ENCODE assay signal across 8 cellular contexts in the genomic region with DNA sequence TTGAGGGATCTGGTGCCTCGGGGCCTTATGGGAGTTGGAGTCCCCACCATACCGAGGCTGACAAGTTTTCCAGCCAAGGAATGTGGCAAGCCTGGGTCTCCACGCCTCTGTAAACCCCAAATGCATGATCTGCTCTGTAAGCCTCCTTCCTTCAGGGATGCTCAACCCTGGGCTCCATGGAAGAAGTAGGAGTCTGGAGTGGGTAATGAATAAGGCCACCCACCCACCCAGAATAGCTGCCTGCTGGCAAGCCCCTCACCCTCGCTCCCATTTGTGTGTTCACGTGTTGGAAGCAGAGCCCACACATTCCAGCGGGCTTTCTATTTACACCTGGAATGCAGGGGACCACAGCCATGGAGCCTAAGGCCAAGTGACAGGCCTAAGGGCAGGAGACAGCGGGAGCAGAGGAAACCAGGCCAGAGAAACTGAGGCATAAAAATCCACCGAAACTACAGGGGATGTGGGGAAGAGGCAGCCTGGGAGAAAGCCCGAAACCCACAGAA. TPM values are rescaled to one million over a fixed set of nuclear protein-coding genes. Genes with fewer than 3 reads are reported as not detected.
DNase-seq lines count a peak whose midpoint lies in the region; ATAC-seq and TF ChIP-seq lines count a peak whose summit lies in the region.

No MANE protein-coding gene starts in this region.

- H3F3A ChIP-seq in MM.1S (ENCODE audit: insufficient read depth, low read length) = no peaks in the 10 kb centered on the region

- no peaks in the 10 kb centered on the region for H3K9me2 ChIP-seq in MM.1S (replicated peaks; ENCODE audit: insufficient read depth, low read length)

- peaks cover 16% of the 10 kb centered on the region for H3K4me1 ChIP-seq in MM.1S (ENCODE audit: low read length)
- peaks cover 58% of the 10 kb centered on the region for H3K4me1 ChIP-seq in ectodermal cell (ENCODE audit: control insufficient read depth, insufficient read depth, low read length)

- H3K4me2 ChIP-seq in MM.1S (ENCODE audit: low read depth, low read length) = peak overlapping the region; percentile 68; the same call in 1 of the 2 replicates

- WGBS in ectodermal cell, 2 experiments = 5 to 8% methylated on average over 9 of the region's 9 CpGs

- H3K4me3 Mint-ChIP-seq in neural crest cell = peak overlapping the region; percentile 91

- DNase-seq in BJ (ENCODE audit: low read depth) = no peak
- no peak for DNase-seq in MM.1S
- DNase-seq in neural crest cell (ENCODE audit: low read depth, low spot score) = no peak
- no peak for DNase-seq in NCI-H526 treated with DMSO at 0.1 percent for 48 hours (lab: John Stamatoyannopoulos, UW)
- no peak for DNase-seq in NCI-H146 treated with DMSO at 0.1 percent for 48 hours (lab: John Stamatoyannopoulos, UW; ENCODE audit: unreplicated experiment)
- DNase-seq in SHP77 (lab: John Stamatoyannopoulos, UW) = no peak

- no peaks in the 10 kb centered on the region for H4K20me1 ChIP-seq in MM.1S (ENCODE audit: insufficient read depth, low read length)

- peaks cover 9% of the 10 kb centered on the region for H3K79me2 ChIP-seq in MM.1S (ENCODE audit: low read length)

- no peak for ATAC-seq in HG03520 (IDR thresholded peaks at IDR 0.05; ENCODE audit: unreplicated experiment)

- H3K27ac ChIP-seq in MM.1S (ENCODE audit: low read length) (no peak overlapping the region), ectodermal cell (ENCODE audit: insufficient read depth, low read depth, low read length, poor library complexity, severe bottlenecking) (peak overlapping the region; percentile 92)

- no peaks in the 10 kb centered on the region for H3K36me3 Mint-ChIP-seq in neural crest cell (ENCODE audit: low read depth)

- CTCF ChIA-PET in BJ (lab: Yijun Ruan, JAX) = interaction anchor here (1.0 to 2.3 kb wide), 5 partner anchors 29 to 170 kb away, joined by 3 to 11 read pairs (median 4); no protein-coding TSS in a partner anchor

- POLR2A ChIA-PET in BJ (lab: Charles Lee) = interaction anchor here (0.6 kb wide), 1 partner anchor 24 kb away, joined by 3 read pairs; the partner anchor contains the start of gene PHF23

- H3K27me3 ChIP-seq in BJ (ENCODE audit: control insufficient read depth, insufficient read depth, low read length) (no peaks in the 10 kb centered on the region), MM.1S (replicated peaks; ENCODE audit: insufficient read depth, low read length) (peaks cover 49% of the 10 kb centered on the region), ectodermal cell (ENCODE audit: control insufficient read depth, insufficient read depth, low read length, poor library complexity, severe bottlenecking) (no peaks in the 10 kb centered on the region)

- H3K9ac ChIP-seq in MM.1S (ENCODE audit: low read length) = no peak overlapping the region

- peaks cover 73% of the 10 kb centered on the region for H3K4me1 Mint-ChIP-seq in neural crest cell

- no peaks in the 10 kb centered on the region for H3K9me3 Mint-ChIP-seq in neural crest cell

- H3K27me3 Mint-ChIP-seq in neural crest cell (ENCODE audit: low read depth) = peaks cover 39% of the 10 kb centered on the region

- H3K27ac Mint-ChIP-seq in neural crest cell (ENCODE audit: unreplicated experiment) = peak overlapping the region; percentile 60

- H3K4me3 ChIP-seq in BJ (ENCODE audit: low read depth, low read length) = peak overlapping the region; percentile 66
- H3K4me3 ChIP-seq in MM.1S (ENCODE audit: low read length) = no peak overlapping the region
- H3K4me3 ChIP-seq in ectodermal cell (ENCODE audit: insufficient read depth, low read depth, low read length) = peak overlapping the region; percentile 44

- H3K36me3 ChIP-seq in BJ (ENCODE audit: control insufficient read depth, insufficient read depth, low read length) (no peaks in the 10 kb centered on the region), MM.1S (replicated peaks; ENCODE audit: insufficient read depth, low read length) (no peaks in the 10 kb centered on the region), ectodermal cell (ENCODE audit: control insufficient read depth, insufficient read depth, low read length) (no peaks in the 10 kb centered on the region)

- no peaks in the 10 kb centered on the region for H3K9me3 ChIP-seq in MM.1S (replicated peaks; ENCODE audit: insufficient read depth, low read length)
- no peaks in the 10 kb centered on the region for H3K9me3 ChIP-seq in ectodermal cell (ENCODE audit: control insufficient read depth, low read length)

- no peak overlapping the region for H2AFZ ChIP-seq in MM.1S (ENCODE audit: low read length)

- TF ChIP-seq CTCF in BJ (IDR thresholded peaks at IDR 0.05; ENCODE audit: insufficient read depth, low read depth, low read length) = no peak
- TF ChIP-seq CTCF in MM.1S (IDR thresholded peaks at IDR 0.05; ENCODE audit: low read length) = no peak
- TF ChIP-seq CTCF in neural crest cell (conservative IDR thresholded peaks at IDR 0.05) = no peak

RNA-seq across cellular contexts. Expression of gene DLG4, which starts 4.4 kb away (rescaled TPM):
- 13.3 and 20.4 TPM in 2 replicates for polyA plus RNA-seq in BJ (2011; rRNA removed)
- polyA minus RNA-seq in BJ (2011; rRNA and poly(A)+ RNA removed) = 12.5 and 14.0 TPM in 2 replicates
- 93.7 TPM for polyA plus RNA-seq in ectodermal cell (2013, experiment 1 of 4)
- 92.1 TPM for polyA plus RNA-seq in ectodermal cell (2013, experiment 2 of 4)
- 73.8 TPM for polyA plus RNA-seq in ectodermal cell (2013, experiment 3 of 4)
- 80.9 TPM for polyA plus RNA-seq in ectodermal cell (2013, experiment 4 of 4)
- 49.4 and 51.4 TPM in 2 replicates for total RNA-seq in neural crest cell

RNA-seq across cellular contexts. Expression of gene ACADVL, which starts 4.6 kb away (rescaled TPM):
- 335 and 517 TPM in 2 replicates for polyA plus RNA-seq in BJ (2011; rRNA removed)
- polyA minus RNA-seq in BJ (2011; rRNA and poly(A)+ RNA removed) = 165 and 275 TPM in 2 replicates
- 386 TPM for polyA plus RNA-seq in ectodermal cell (2013, experiment 1 of 4)
- polyA plus RNA-seq in ectodermal cell (2013, experiment 2 of 4) = 387 TPM
- polyA plus RNA-seq in ectodermal cell (2013, experiment 3 of 4) = 301 TPM
- polyA plus RNA-seq in ectodermal cell (2013, experiment 4 of 4) = 371 TPM
- total RNA-seq in neural crest cell = 215 and 220 TPM in 2 replicates

RNA-seq across cellular contexts. Expression of gene DVL2, which starts 19.1 kb away (rescaled TPM):
- 3.6 and 5.0 TPM in 2 replicates for polyA plus RNA-seq in BJ (2011; rRNA removed)
- 11.0 and 13.7 TPM in 2 replicates for polyA minus RNA-seq in BJ (2011; rRNA and poly(A)+ RNA removed)
- polyA plus RNA-seq in ectodermal cell (2013, experiment 1 of 4) = 86.8 TPM
- polyA plus RNA-seq in ectodermal cell (2013, experiment 2 of 4) = 86.8 TPM
- 62.2 TPM for polyA plus RNA-seq in ectodermal cell (2013, experiment 3 of 4)
- 74.7 TPM for polyA plus RNA-seq in ectodermal cell (2013, experiment 4 of 4)
- total RNA-seq in neural crest cell = 130 and 140 TPM in 2 replicates

RNA-seq across cellular contexts. Expression of gene PHF23, which starts 24.1 kb away (rescaled TPM):
- polyA plus RNA-seq in BJ (2011; rRNA removed) = 59.0 and 72.8 TPM in 2 replicates
- 31.7 and 70.2 TPM in 2 replicates for polyA minus RNA-seq in BJ (2011; rRNA and poly(A)+ RNA removed)
- polyA plus RNA-seq in ectodermal cell (2013, experiment 1 of 4) = 89.7 TPM
- 99.3 TPM for polyA plus RNA-seq in ectodermal cell (2013, experiment 2 of 4)
- polyA plus RNA-seq in ectodermal cell (2013, experiment 3 of 4) = 72.2 TPM
- 85.3 TPM for polyA plus RNA-seq in ectodermal cell (2013, experiment 4 of 4)
- total RNA-seq in neural crest cell = 72.7 and 75.2 TPM in 2 replicates

RNA-seq across cellular contexts. Expression of gene GABARAP, which starts 27.1 kb away (rescaled TPM):
- 762 and 865 TPM in 2 replicates for polyA plus RNA-seq in BJ (2011; rRNA removed)
- polyA minus RNA-seq in BJ (2011; rRNA and poly(A)+ RNA removed) = 247 and 343 TPM in 2 replicates
- polyA plus RNA-seq in ectodermal cell (2013, experiment 1 of 4) = 564 TPM
- polyA plus RNA-seq in ectodermal cell (2013, experiment 2 of 4) = 562 TPM
- polyA plus RNA-seq in ectodermal cell (2013, experiment 3 of 4) = 520 TPM
- 589 TPM for polyA plus RNA-seq in ectodermal cell (2013, experiment 4 of 4)
- 470 and 479 TPM in 2 replicates for total RNA-seq in neural crest cell
